8 cellular contexts compared by ENCODE assay signal in the genomic region with DNA sequence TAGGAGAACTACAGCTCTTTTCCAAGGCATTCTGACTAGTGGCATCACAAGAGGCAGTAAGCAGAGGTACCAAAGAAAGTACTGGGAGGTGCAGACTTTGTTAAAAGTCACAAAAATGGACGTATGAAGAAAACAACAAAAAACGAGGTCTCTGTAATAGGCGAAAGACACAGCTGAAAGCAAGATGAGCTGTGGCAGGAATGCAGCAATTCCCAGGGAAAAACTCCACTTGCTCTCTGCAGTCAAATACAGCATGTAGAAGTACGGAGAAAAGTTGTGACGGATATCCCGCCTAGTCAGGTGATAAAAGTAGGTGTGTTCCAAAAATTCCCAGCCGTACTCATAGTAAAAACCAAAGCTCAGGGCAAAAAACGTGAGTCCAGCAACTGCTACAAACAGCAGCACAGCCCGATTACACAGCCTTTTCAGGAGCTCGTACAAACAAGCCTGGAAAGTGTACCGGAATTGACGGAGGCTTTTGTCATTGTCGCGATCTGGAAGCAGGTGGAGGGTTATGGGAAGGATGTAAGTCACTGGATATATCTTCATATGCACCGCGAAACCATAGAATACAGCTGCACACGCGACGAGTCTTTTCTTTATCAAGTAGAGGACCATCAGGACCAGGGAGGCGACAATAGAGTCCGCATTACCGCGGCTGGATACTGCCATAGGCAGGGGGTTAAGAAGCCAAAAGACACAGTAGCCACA. TPM values are rescaled to one million over a fixed set of nuclear protein-coding genes. Genes with fewer than 3 reads are reported as not detected.
DNase-seq lines count a peak whose midpoint lies in the region; ATAC-seq and TF ChIP-seq lines count a peak whose summit lies in the region.

No MANE protein-coding gene starts in this region.

- H3K4me1 ChIP-seq in gastroesophageal sphincter: peaks cover 0 to 33% (median 17%) of the 10 kb centered on the region in 3 donors

- H3K36me3 Mint-ChIP-seq in activated CD4-positive, alpha-beta T cell treated with anti-CD3 and anti-CD28 coated beads for 36 hours (ENCODE audit: low read depth): peaks cover 4% of the 10 kb centered on the region

- H3K27me3 ChIP-seq in WERI-Rb-1 (ENCODE audit: insufficient read depth, low read depth, severe bottlenecking) (no peaks in the 10 kb centered on the region), gastroesophageal sphincter (no peaks in the 10 kb centered on the region)

- H3K27me3 Mint-ChIP-seq in activated CD4-positive, alpha-beta T cell treated with anti-CD3 and anti-CD28 coated beads for 36 hours: no peaks in the 10 kb centered on the region

- ATAC-seq in activated CD4-positive, alpha-beta T cell treated with anti-CD3 and anti-CD28 coated beads for 36 hours: peak; percentile 16
- ATAC-seq in HG02973 (IDR thresholded peaks at IDR 0.05; ENCODE audit: unreplicated experiment): peak; percentile 5
- ATAC-seq in gastroesophageal sphincter: no peak
- no peak for ATAC-seq in GM21576 (IDR thresholded peaks at IDR 0.05; ENCODE audit: unreplicated experiment)

- DNase-seq in activated CD4-positive, alpha-beta T cell treated with anti-CD3 and anti-CD28 coated beads for 36 hours: no peak
- no peak for DNase-seq in activated CD4-positive, alpha-beta T cell treated with anti-CD3 and anti-CD28 coated beads for 48 hours
- DNase-seq in WERI-Rb-1 (no peak), pons (ENCODE audit: low spot score) (peak; percentile 20), globus pallidus (ENCODE audit: low spot score) (no peak)

- peak overlapping the region; percentile 92 for H3K27ac Mint-ChIP-seq in activated CD4-positive, alpha-beta T cell treated with anti-CD3 and anti-CD28 coated beads for 36 hours

- POLR2A ChIA-PET in activated CD4-positive, alpha-beta T cell treated with anti-CD3 and anti-CD28 coated beads for 36 hours (lab: Charles Lee): interaction anchor here (1.2 to 1.9 kb wide), 4 partner anchors 9 to 953 kb away, joined by 3 to 8 read pairs (median 4); a partner anchor contains a TSS

- H3K4me3 ChIP-seq in WERI-Rb-1 (ENCODE audit: low read depth, low read length) (peak overlapping the region; percentile 84), gastroesophageal sphincter (peak overlapping the region; percentile 53 to 72)

- H3K27ac ChIP-seq in WERI-Rb-1: peak overlapping the region; percentile 53
- peak overlapping the region in 3 of 4 donors; percentile 73 to 89 (median 81) for H3K27ac ChIP-seq in gastroesophageal sphincter

- H3K4me1 Mint-ChIP-seq in activated CD4-positive, alpha-beta T cell treated with anti-CD3 and anti-CD28 coated beads for 36 hours: peaks cover 34% of the 10 kb centered on the region

- CTCF ChIA-PET in activated CD4-positive, alpha-beta T cell treated with anti-CD3 and anti-CD28 coated beads for 36 hours (lab: Charles Lee): interaction anchor here (0.9 to 4.5 kb wide), 14 partner anchors 9 to 347 kb away, joined by 3 to 57 read pairs (median 4); a partner anchor contains a TSS

- no peaks in the 10 kb centered on the region for H3K9me3 Mint-ChIP-seq in activated CD4-positive, alpha-beta T cell treated with anti-CD3 and anti-CD28 coated beads for 36 hours (ENCODE audit: low read depth)

- H3K36me3 ChIP-seq in WERI-Rb-1: no peaks in the 10 kb centered on the region
- H3K36me3 ChIP-seq in gastroesophageal sphincter: no peaks in the 10 kb centered on the region

- intact Hi-C loops in activated CD4-positive, alpha-beta T cell treated with anti-CD3 and anti-CD28 coated beads for 36 hours (cut with DNase I, micrococcal nuclease): loop anchor here (1.0 to 5.0 kb wide), 9 partner anchors 51 to 254 kb away; a partner anchor contains a TSS

- no peak for TF ChIP-seq EP300 in gastroesophageal sphincter (IDR thresholded peaks at IDR 0.05)

- TF ChIP-seq POLR2A in gastroesophageal sphincter (IDR thresholded peaks at IDR 0.05): no peak

- WGBS in gastroesophageal sphincter (ENCODE audit: low coverage in 1 of 2), 2 donors: 7 to 16% methylated on average over 14 to 21 of the region's 23 CpGs

- H3K9me3 ChIP-seq in WERI-Rb-1 (ENCODE audit: severe bottlenecking) (no peaks in the 10 kb centered on the region), gastroesophageal sphincter (no peaks in the 10 kb centered on the region)

- peak overlapping the region; percentile 96 for H3K4me3 Mint-ChIP-seq in activated CD4-positive, alpha-beta T cell treated with anti-CD3 and anti-CD28 coated beads for 36 hours

- no peak for TF ChIP-seq CTCF in WERI-Rb-1 (IDR thresholded peaks at IDR 0.05; ENCODE audit: low read depth, low read length)
- no peak for TF ChIP-seq CTCF in gastroesophageal sphincter (IDR thresholded peaks at IDR 0.05)

RNA-seq across cellular contexts. Expression of a gene that starts 1.0 kb away (rescaled TPM):
- 1 to 10 TPM; 4.3 to 4.7 TPM for total RNA-seq in activated CD4-positive, alpha-beta T cell treated with anti-CD3 and anti-CD28 coated beads for 36 hours
- 1 to 10 TPM; 3.7 to 5.4 (median 4.4) TPM for total RNA-seq in gastroesophageal sphincter

RNA-seq across cellular contexts. Expression of a gene that starts 39.1 kb away (rescaled TPM):
- under 1 TPM; 0.11 TPM for total RNA-seq in activated CD4-positive, alpha-beta T cell treated with anti-CD3 and anti-CD28 coated beads for 36 hours
- total RNA-seq in gastroesophageal sphincter: not detected

RNA-seq across cellular contexts. Expression of a gene that starts 50.5 kb away (rescaled TPM):
- under 1 TPM; 0.04 to 0.05 TPM for total RNA-seq in activated CD4-positive, alpha-beta T cell treated with anti-CD3 and anti-CD28 coated beads for 36 hours
- total RNA-seq in gastroesophageal sphincter: not detected

Comparison
In these comparisons a context has a peak if more than half of its experiments do, and no peak if none do; other contexts are left out.
1. ATAC-seq: peak in activated CD4-positive, alpha-beta T cell treated with anti-CD3 and anti-CD28 coated beads for 36 hours (single experiment) and HG02973 (single experiment); none in gastroesophageal sphincter (single experiment) and GM21576 (single experiment).